Comparison of ENCODE assay signal across 8 cellular contexts in genomic region chr16:87485792-87486191, GRCh38. TPM values are rescaled to one million over a fixed set of nuclear protein-coding genes. Genes with fewer than 3 reads are reported as not detected.
DNase-seq lines count a peak whose midpoint lies in the region; ATAC-seq, FAIRE-seq and TF ChIP-seq lines count a peak whose summit lies in the region.
"Not testable (repeated sequence)": the region's sequence is repeated elsewhere in the genome, so short reads cannot be mapped to it uniquely, and the experiment has no call there.

No MANE protein-coding gene starts in this region.

- TF ChIP-seq EP300 in A549 (IDR thresholded peaks at IDR 0.05), result not testable (repeated sequence)

- not testable (repeated sequence) for H3K27ac ChIP-seq in A549
- H3K27ac ChIP-seq in left ventricle myocardium inferior (replicated peaks), result peak overlapping the region; percentile 67

- CTCF ChIA-PET in A549 (lab: Yijun Ruan, JAX), result interaction anchor here (1.2 to 1.5 kb wide), 3 partner anchors 65 to 151 kb away, joined by 3 to 4 read pairs (median 4); no protein-coding TSS in a partner anchor
- CTCF ChIA-PET in activated CD4-positive, alpha-beta T cell treated with anti-CD3 and anti-CD28 coated beads for 36 hours (lab: Charles Lee), result interaction anchor here (0.6 to 1.2 kb wide), 2 partner anchors 20 to 213 kb away, joined by 3 read pairs; no protein-coding TSS in a partner anchor
- CTCF ChIA-PET in activated naive CD4-positive, alpha-beta T cell treated with anti-CD3 and anti-CD28 coated beads for 36 hours (lab: Charles Lee), result interaction anchor here (0.6 kb wide), 1 partner anchor 10 kb away, joined by 4 read pairs; no protein-coding TSS in a partner anchor

- intact Hi-C loops in activated CD4-positive, alpha-beta T cell treated with anti-CD3 and anti-CD28 coated beads for 36 hours (cut with DNase I, micrococcal nuclease), result loop anchor here (1.0 to 2.0 kb wide), 2 partner anchors 21 kb away; no protein-coding TSS in a partner anchor
- intact Hi-C loops in activated naive CD4-positive, alpha-beta T cell treated with anti-CD3 and anti-CD28 coated beads for 36 hours (cut with micrococcal nuclease), result loop anchor here (1.0 kb wide), 3 partner anchors 8 to 49 kb away; partner anchors contain the start of gene ZCCHC14
- intact Hi-C loops in left ventricle myocardium inferior (cut with micrococcal nuclease), result not testable (repeated sequence)

- peaks cover 78% of the 10 kb centered on the region for H3K4me1 Mint-ChIP-seq in activated CD4-positive, alpha-beta T cell treated with anti-CD3 and anti-CD28 coated beads for 36 hours
- H3K4me1 Mint-ChIP-seq in activated naive CD4-positive, alpha-beta T cell treated with anti-CD3 and anti-CD28 coated beads for 36 hours (ENCODE audit: low read depth), result peaks cover 84% of the 10 kb centered on the region
- H3K4me1 Mint-ChIP-seq in naive thymus-derived CD8-positive, alpha-beta T cell, result peaks cover 60 to 88% (median 84%) of the 10 kb centered on the region in 4 donors
- peaks cover 79% of the 10 kb centered on the region for H3K4me1 Mint-ChIP-seq in stimulated activated naive CD8-positive, alpha-beta T cell treated with anti-CD3 and anti-CD28 coated beads, Interleukin-15, Interleukin-2, amounts not matched to agents 100 ng/mL and 50 ng/mL, for 24 hours (ENCODE audit: low read depth)

- peak overlapping the region; percentile 46 for H3K4me3 Mint-ChIP-seq in activated CD4-positive, alpha-beta T cell treated with anti-CD3 and anti-CD28 coated beads for 36 hours
- H3K4me3 Mint-ChIP-seq in activated naive CD4-positive, alpha-beta T cell treated with anti-CD3 and anti-CD28 coated beads for 36 hours, result peak overlapping the region; percentile 57
- H3K4me3 Mint-ChIP-seq in naive thymus-derived CD8-positive, alpha-beta T cell, result peak overlapping the region in 7 of 10 donors; percentile 24 to 73 (median 51)
- peak overlapping the region; percentile 21 for H3K4me3 Mint-ChIP-seq in stimulated activated naive CD8-positive, alpha-beta T cell treated with anti-CD3 and anti-CD28 coated beads, Interleukin-15, Interleukin-2, amounts not matched to agents 100 ng/mL and 50 ng/mL, for 24 hours

- POLR2A ChIA-PET in A549 (lab: Yijun Ruan, JAX); activated CD4-positive, alpha-beta T cell treated with anti-CD3 and anti-CD28 coated beads for 36 hours (lab: Charles Lee): not testable (repeated sequence)
- POLR2A ChIA-PET in naive thymus-derived CD8-positive, alpha-beta T cell (lab: Charles Lee), result interaction anchor here (1.3 kb wide), 1 partner anchor 22 kb away, joined by 3 read pairs; no protein-coding TSS in a partner anchor

- ATAC-seq in A549; naive thymus-derived CD8-positive, alpha-beta T cell: not testable (repeated sequence)
- peak; percentile 75 for ATAC-seq in activated CD4-positive, alpha-beta T cell treated with anti-CD3 and anti-CD28 coated beads for 36 hours

- not testable (repeated sequence) for H3K27me3 Mint-ChIP-seq in activated CD4-positive, alpha-beta T cell treated with anti-CD3 and anti-CD28 coated beads for 36 hours; activated naive CD4-positive, alpha-beta T cell treated with anti-CD3 and anti-CD28 coated beads for 36 hours (ENCODE audit: low read depth); naive thymus-derived CD8-positive, alpha-beta T cell; stimulated activated naive CD8-positive, alpha-beta T cell treated with anti-CD3 and anti-CD28 coated beads, Interleukin-15, Interleukin-2, amounts not matched to agents 100 ng/mL and 50 ng/mL, for 24 hours

- TF ChIP-seq CTCF in A549 (IDR thresholded peaks at IDR 0.05); bronchial epithelial cell (IDR thresholded peaks at IDR 0.05; ENCODE audit: insufficient read depth, low read length, severe bottlenecking); left ventricle myocardium inferior (IDR thresholded peaks at IDR 0.05; ENCODE audit: borderline replicate concordance): not testable (repeated sequence)

- peak; percentile 46 for FAIRE-seq in A549 (lab: Jason Lieb, UNC)
- FAIRE-seq in HTR-8/SVneo (lab: Jason Lieb, UNC), result peak; percentile 23
- FAIRE-seq in bronchial epithelial cell (lab: Jason Lieb, UNC), result peak; percentile 90

- H3K4me3 ChIP-seq in A549; bronchial epithelial cell (ENCODE audit: low read depth, low read length); left ventricle myocardium inferior: not testable (repeated sequence)

- H3K27me3 ChIP-seq in bronchial epithelial cell (ENCODE audit: control insufficient read depth, insufficient read depth, low read length); left ventricle myocardium inferior (ENCODE audit: low read depth): not testable (repeated sequence)

- not testable (repeated sequence) for H3K36me3 ChIP-seq in bronchial epithelial cell (ENCODE audit: control insufficient read depth, insufficient read depth, low read length); left ventricle myocardium inferior

- H3K4me2 ChIP-seq in A549, result 0 out of 3 replicates have a peak overlapping the region, but pooled peaks have one; percentile 8

- DNase-seq in A549 (ENCODE audit: low read depth in 1 of 2, low spot score in 1 of 2); HTR-8/SVneo (ENCODE audit: insufficient read length, low spot score); activated naive CD4-positive, alpha-beta T cell treated with anti-CD3 and anti-CD28 coated beads for 36 hours; left ventricle myocardium inferior; naive thymus-derived CD8-positive, alpha-beta T cell: not testable (repeated sequence)
- peak; percentile 14 for DNase-seq in activated CD4-positive, alpha-beta T cell treated with anti-CD3 and anti-CD28 coated beads for 36 hours
- peak; percentile 60 for DNase-seq in bronchial epithelial cell (ENCODE audit: low read depth)

- H3K36me3 Mint-ChIP-seq in activated CD4-positive, alpha-beta T cell treated with anti-CD3 and anti-CD28 coated beads for 36 hours (ENCODE audit: low read depth); stimulated activated naive CD8-positive, alpha-beta T cell treated with anti-CD3 and anti-CD28 coated beads, Interleukin-15, Interleukin-2, amounts not matched to agents 100 ng/mL and 50 ng/mL, for 24 hours (ENCODE audit: low read depth): not testable (repeated sequence)
- peaks cover 38% of the 10 kb centered on the region for H3K36me3 Mint-ChIP-seq in activated naive CD4-positive, alpha-beta T cell treated with anti-CD3 and anti-CD28 coated beads for 36 hours (ENCODE audit: low read depth)
- peaks cover 4 to 28% (median 6%) of the 10 kb centered on the region in 3 donors for H3K36me3 Mint-ChIP-seq in naive thymus-derived CD8-positive, alpha-beta T cell

- peak overlapping the region; percentile 84 for H3K27ac Mint-ChIP-seq in activated CD4-positive, alpha-beta T cell treated with anti-CD3 and anti-CD28 coated beads for 36 hours
- H3K27ac Mint-ChIP-seq in activated naive CD4-positive, alpha-beta T cell treated with anti-CD3 and anti-CD28 coated beads for 36 hours, result peak overlapping the region; percentile 95
- peak overlapping the region in 7 of 10 donors; percentile 7 to 87 (median 84) for H3K27ac Mint-ChIP-seq in naive thymus-derived CD8-positive, alpha-beta T cell
- peak overlapping the region; percentile 81 for H3K27ac Mint-ChIP-seq in stimulated activated naive CD8-positive, alpha-beta T cell treated with anti-CD3 and anti-CD28 coated beads, Interleukin-15, Interleukin-2, amounts not matched to agents 100 ng/mL and 50 ng/mL, for 24 hours

- TF ChIP-seq POLR2A in A549 (IDR thresholded peaks at IDR 0.05; ENCODE audit: low read length), result not testable (repeated sequence)

- H3K4me1 ChIP-seq in A549, result peaks cover 28% of the 10 kb centered on the region
- peaks cover 94% of the 10 kb centered on the region for H3K4me1 ChIP-seq in left ventricle myocardium inferior

- TF ChIP-seq RAD21 in A549 (conservative IDR thresholded peaks at IDR 0.05 in 1 of 2, IDR thresholded peaks at IDR 0.05 in 1 of 2), result not testable (repeated sequence)

- not testable (repeated sequence) for H3K9me3 Mint-ChIP-seq in activated CD4-positive, alpha-beta T cell treated with anti-CD3 and anti-CD28 coated beads for 36 hours (ENCODE audit: low read depth); activated naive CD4-positive, alpha-beta T cell treated with anti-CD3 and anti-CD28 coated beads for 36 hours; naive thymus-derived CD8-positive, alpha-beta T cell; stimulated activated naive CD8-positive, alpha-beta T cell treated with anti-CD3 and anti-CD28 coated beads, Interleukin-15, Interleukin-2, amounts not matched to agents 100 ng/mL and 50 ng/mL, for 24 hours

- WGBS in A549 (ENCODE audit: missing lambda C conversion rate), result 48% methylated on average over 4 of the region's 4 CpGs

- not testable (repeated sequence) for H3K9me3 ChIP-seq in A549; left ventricle myocardium inferior (replicated peaks)

RNA-seq across cellular contexts. Expression of gene ZCCHC14, which starts 7.0 kb away (rescaled TPM):
- polyA plus RNA-seq in A549 (2011; rRNA removed), result 3.8 and 5.5 TPM in 2 replicates
- polyA plus RNA-seq in A549 (2012; cell fraction: cytosol; rRNA removed), result 3.8 and 5.3 TPM in 2 replicates
- polyA plus RNA-seq in A549 (2012; cell fraction: nucleus; rRNA removed), result 10.8 and 15.5 TPM in 2 replicates
- 6.1 to 7.3 TPM (median 6.5 TPM) in 3 replicates for polyA plus RNA-seq in A549 (2017; fragmentation: RNase III; extraction: RNeasy Plus Mini Kit Qiagen cat#74134 plus additional on column Dnase treatment)
- polyA minus RNA-seq in A549 (2011; rRNA and poly(A)+ RNA removed), result 7.2 and 8.0 TPM in 2 replicates
- 10 to 100 TPM; 10.1 to 12.9 TPM for total RNA-seq in activated CD4-positive, alpha-beta T cell treated with anti-CD3 and anti-CD28 coated beads for 36 hours
- 10 to 100 TPM; 12.4 to 13.9 TPM for total RNA-seq in activated naive CD4-positive, alpha-beta T cell treated with anti-CD3 and anti-CD28 coated beads for 36 hours
- total RNA-seq in bronchial epithelial cell, result 2.9 and 4.2 TPM in 2 replicates
- 15.9 TPM for total RNA-seq in left ventricle myocardium inferior
- total RNA-seq in naive thymus-derived CD8-positive, alpha-beta T cell, result 10 to 100 TPM; 29.5 to 33.8 TPM
- polyA plus RNA-seq in naive thymus-derived CD8-positive, alpha-beta T cell, result under 1 TPM; 0.37 to 0.85 (median 0.43) TPM
